In the genomic region with DNA sequence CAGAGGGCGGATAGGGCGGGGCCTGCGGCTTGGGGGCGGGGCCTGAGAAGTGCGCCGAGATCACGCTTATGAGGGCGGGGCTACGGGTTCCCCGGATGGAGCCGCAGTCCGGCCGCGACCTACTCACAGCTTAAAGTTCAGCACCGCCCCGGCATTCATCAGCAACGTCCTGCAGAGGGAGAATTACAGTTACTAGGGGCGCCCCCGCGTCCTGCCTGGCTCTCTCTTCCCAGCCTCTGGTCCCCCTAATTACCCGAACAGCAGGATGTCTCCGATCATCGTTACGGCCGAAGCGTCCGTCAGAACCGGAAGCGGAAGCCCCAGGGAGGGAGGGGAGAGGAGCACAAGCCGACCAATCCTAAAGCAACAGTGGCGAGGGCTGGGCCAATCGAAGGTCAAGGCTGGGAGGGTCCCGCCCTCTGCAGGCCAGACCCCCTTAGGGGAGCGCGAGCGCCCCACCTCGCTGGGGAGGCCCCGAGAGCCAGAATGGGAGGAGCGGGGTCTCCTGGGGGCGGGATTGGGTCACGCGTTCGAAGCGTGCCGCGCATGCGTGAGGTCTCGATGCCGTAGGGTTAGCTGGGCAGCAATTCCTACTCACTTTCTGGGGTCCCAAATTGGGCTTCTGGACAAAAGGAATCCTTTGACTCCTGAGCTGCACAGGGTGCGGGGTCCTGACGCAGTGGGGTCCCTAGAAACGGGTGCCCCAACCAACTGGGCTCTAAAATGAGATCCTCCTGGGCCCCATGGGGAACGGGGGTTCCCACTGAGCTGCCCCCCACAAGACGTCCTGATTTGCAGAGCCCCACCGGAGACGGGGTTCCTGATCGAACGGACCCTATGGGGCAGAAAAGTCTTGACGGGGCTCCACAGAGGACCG, we compare ENCODE assay signal across 8 cellular contexts. TPM values are rescaled to one million over a fixed set of nuclear protein-coding genes. Genes with fewer than 3 reads are reported as not detected.
A peak's percentile ranks its signal among the peaks of the same experiment; 100 is the strongest.
DNase-seq lines count a peak whose midpoint lies in the region; ATAC-seq and TF ChIP-seq lines count a peak whose summit lies in the region.

SMIM7 (minus strand) TSS at position 313 of the 877 bp plus-strand sequence; CDS start at position 279, 34 bp downstream.

- peaks cover 9% of the 10 kb centered on the region for H3K36me3 ChIP-seq in Panc1 (ENCODE audit: control insufficient read depth, insufficient read depth, low read length)
- peaks cover 4 to 14% of the 10 kb centered on the region in 2 donors for H3K36me3 ChIP-seq in esophagus (ENCODE audit: control insufficient read depth in 2 of 2, insufficient read depth in 2 of 2, low read length in 1 of 2)
- H3K36me3 ChIP-seq in mucosa of stomach (ENCODE audit: control insufficient read depth, insufficient read depth, low read length): no peaks in the 10 kb centered on the region

- DNase-seq in DMS79 (lab: John Stamatoyannopoulos, UW): peak; percentile 99
- peak; percentile 95 for DNase-seq in KG1 (lab: John Stamatoyannopoulos, UW)
- peak; percentile 90 for DNase-seq in Panc1 (ENCODE audit: low read depth, low spot score)
- peak; percentile 98 for DNase-seq in activated T-cell treated with anti-CD3 and anti-CD28 coated beads, Interleukin-2, amount 50 U/mL, for 4 hours
- DNase-seq in stimulated activated CD8-positive, alpha-beta memory T cell treated with anti-CD3 and anti-CD28 coated beads, Interleukin-7, amount 100 ng/mL, for 1 hour (ENCODE audit: low read depth in 2 of 2): peak; percentile 95 to 97

- 1% methylated on average over 47 to 60 of the region's 60 CpGs for WGBS in esophagus, 2 donors

- TF ChIP-seq CTCF in Panc1 (IDR thresholded peaks at IDR 0.05): no peak

- peak within 1 kb of the TSS; percentile 91 for H3K27ac ChIP-seq in Panc1 (ENCODE audit: low read length)
- peak within 1 kb of the TSS; percentile 87 to 98 for H3K27ac ChIP-seq in esophagus (ENCODE audit: low read depth in 2 of 2, low read length in 1 of 2)

- H3K4me1 ChIP-seq in Panc1 (ENCODE audit: control insufficient read depth, insufficient read depth, low read length) (no peaks in the 10 kb centered on the region; the same call in 1 of the 2 replicates), esophagus (ENCODE audit: control insufficient read depth in 2 of 2, insufficient read depth in 2 of 2, low read length in 1 of 2) (peaks cover 10 to 16% of the 10 kb centered on the region in 2 donors), mucosa of stomach (ENCODE audit: control insufficient read depth, insufficient read depth, low read length) (peaks cover 25% of the 10 kb centered on the region)

- CTCF ChIA-PET in Panc1 (lab: Charles Lee): interaction anchor here (0.6 kb wide), 1 partner anchor 650 kb away, joined by 3 read pairs; no protein-coding TSS in a partner anchor

- H3K27me3 ChIP-seq in Panc1 (ENCODE audit: control insufficient read depth, insufficient read depth, low read length) (no peaks in the 10 kb centered on the region), esophagus (ENCODE audit: control insufficient read depth in 1 of 2, insufficient read depth in 2 of 2, low read length in 2 of 2) (no peaks in the 10 kb centered on the region), mucosa of stomach (ENCODE audit: control insufficient read depth, insufficient read depth, low read length) (no peaks in the 10 kb centered on the region)

- ATAC-seq in GM21723 (IDR thresholded peaks at IDR 0.05; ENCODE audit: unreplicated experiment) (peak; percentile 80), Panc1 (peak; percentile 98)
- peak; percentile 98 to 99 for ATAC-seq in activated T-cell treated with anti-CD3 and anti-CD28 coated beads, Interleukin-2, amount 50 U/mL, for 4 hours

- peak within 1 kb of the TSS; percentile 89 to 92 for H3K4me3 ChIP-seq in Panc1 (ENCODE audit: low read depth in 2 of 2, low read length in 2 of 2)
- peak within 1 kb of the TSS; percentile 82 to 94 for H3K4me3 ChIP-seq in esophagus (ENCODE audit: low read depth in 1 of 2, low read length in 2 of 2)
- H3K4me3 ChIP-seq in mucosa of stomach (ENCODE audit: low read length): peak within 1 kb of the TSS; percentile 68

- no TSS peak for BruUV-seq in Panc1 (replicated peaks; lab: Mats Ljungman, UMichigan)

- peak within 1 kb of the TSS; percentile 77 for H3K9ac ChIP-seq in mucosa of stomach (ENCODE audit: low read length)

- H3K9me3 ChIP-seq in Panc1 (ENCODE audit: control insufficient read depth, insufficient read depth, low read depth, low read length): no peaks in the 10 kb centered on the region
- no peaks in the 10 kb centered on the region for H3K9me3 ChIP-seq in esophagus (ENCODE audit: control insufficient read depth in 2 of 2, insufficient read depth in 1 of 2, low read depth in 1 of 2, low read length in 1 of 2)
- no peaks in the 10 kb centered on the region for H3K9me3 ChIP-seq in mucosa of stomach (ENCODE audit: control insufficient read depth, low read length)

- H3K4me1 Mint-ChIP-seq in activated T-cell treated with anti-CD3 and anti-CD28 coated beads, Interleukin-2, amount 50 U/mL, for 4 hours (ENCODE audit: low read depth): peaks cover 33% of the 10 kb centered on the region

- H3K4me3 Mint-ChIP-seq in activated T-cell treated with anti-CD3 and anti-CD28 coated beads, Interleukin-2, amount 50 U/mL, for 4 hours: peak within 1 kb of the TSS; percentile 98

- intact Hi-C loops in Panc1 (cut with micrococcal nuclease; ENCODE audit: unreplicated experiment): no loop called here

- in situ Hi-C loops in Panc1 (cut with HindIII; ENCODE audit: low pct_unique_long_range_greater_than_20kb, low sequenced_read_pairs): no loop called here

- H3K27me3 Mint-ChIP-seq in activated T-cell treated with anti-CD3 and anti-CD28 coated beads, Interleukin-2, amount 50 U/mL, for 4 hours (ENCODE audit: low read depth): no peaks in the 10 kb centered on the region

- no peaks in the 10 kb centered on the region for H3K9me3 Mint-ChIP-seq in activated T-cell treated with anti-CD3 and anti-CD28 coated beads, Interleukin-2, amount 50 U/mL, for 4 hours

- H3K36me3 Mint-ChIP-seq in activated T-cell treated with anti-CD3 and anti-CD28 coated beads, Interleukin-2, amount 50 U/mL, for 4 hours (ENCODE audit: insufficient read depth): peaks cover 17% of the 10 kb centered on the region

- POLR2A ChIA-PET in Panc1 (lab: Charles Lee): interaction anchor here (0.6 to 1.0 kb wide), 4 partner anchors 24 to 957 kb away, joined by 3 to 12 read pairs (median 4); no protein-coding TSS in a partner anchor

RNA-seq across cellular contexts. Expression of gene SMIM7, which starts in this region (rescaled TPM):
- 70.7 TPM for total RNA-seq in Panc1 (2021; ENCODE audit: unreplicated experiment)
- polyA plus RNA-seq in Panc1 (2012; ENCODE audit: insufficient read length): 47.5 TPM
- total RNA-seq in activated T-cell treated with anti-CD3 and anti-CD28 coated beads, Interleukin-2, amount 50 U/mL, for 4 hours: 10 to 100 TPM; 55.3 to 60.2 (median 60.2) TPM
- 10 to 100 TPM; 41.3 to 52.0 TPM for polyA plus RNA-seq in esophagus

Comparison
In these comparisons a context has a peak if more than half of its experiments do, and no peak if none do; other contexts are left out.
1. Peak in every context shown above with its lines: DNase-seq, ATAC-seq, H3K4me3 ChIP-seq and H3K27ac ChIP-seq.